ENCODE assay signal across 11 cellular contexts in the genomic region with DNA sequence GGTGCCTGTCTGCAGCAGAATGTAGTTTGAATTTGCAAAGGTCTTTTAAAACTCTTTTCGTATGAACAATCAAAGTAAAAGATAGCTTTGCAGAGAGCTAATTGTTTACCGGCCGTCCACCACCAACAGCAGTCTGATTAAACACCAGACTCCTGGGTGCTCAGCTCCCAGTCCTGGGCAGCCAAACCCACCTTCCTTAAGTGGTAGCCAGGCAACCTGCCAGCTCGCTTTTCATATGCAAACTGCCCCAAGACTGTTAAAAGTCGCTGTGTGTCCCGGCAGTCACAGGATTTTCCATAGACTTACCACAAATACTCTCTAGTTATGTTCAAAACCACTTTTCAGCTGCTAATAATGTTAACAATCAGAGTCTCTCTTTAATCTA. TPM values are rescaled to one million over a fixed set of nuclear protein-coding genes. Genes with fewer than 3 reads are reported as not detected.
DNase-seq lines count a peak whose midpoint lies in the region; ATAC-seq and TF ChIP-seq lines count a peak whose summit lies in the region.
"Had no signal": no experiment of that assay in that cellular context is flagged by ENCODE, and none has a peak within 500 bp of the region (broad histone marks: within the 10 kb centered on the region; RNA-seq: fewer than 3 reads in every experiment).

No MANE protein-coding gene starts in this region.

- H3K9ac ChIP-seq in PC-3 (ENCODE audit: low read length), result no peak overlapping the region

- no peak overlapping the region for H3K4me2 ChIP-seq in PC-3 (ENCODE audit: low read length)
- H3K4me2 ChIP-seq: A549 had no signal

- intact Hi-C loops in right lobe of liver (cut with DNase I) (no loop called here), PC-3 (cut with micrococcal nuclease) (no loop called here)

- H3K4me1 ChIP-seq in right lobe of liver (no peaks in the 10 kb centered on the region), thoracic aorta (ENCODE audit: control insufficient read depth in 1 of 2, low read depth in 2 of 2) (peaks cover 4 to 36% of the 10 kb centered on the region in 2 donors), PC-3 (ENCODE audit: insufficient read depth, low read length) (peaks cover 3% of the 10 kb centered on the region; the same call in 1 of the 2 replicates)
- H3K4me1 ChIP-seq: A549 had no signal

- H3K27me3 ChIP-seq in brain microvascular endothelial cell (replicated peaks) (no peaks in the 10 kb centered on the region), right lobe of liver (no peaks in the 10 kb centered on the region), thoracic aorta (replicated peaks; ENCODE audit: insufficient read depth) (no peaks in the 10 kb centered on the region), PC-3 (ENCODE audit: low read length) (peaks cover 21% of the 10 kb centered on the region; the same call in 1 of the 2 replicates)

- POLR2A ChIA-PET in PC-3 (lab: Charles Lee; ENCODE audit: unreplicated experiment), result no interaction called here

- H2AFZ ChIP-seq in PC-3 (ENCODE audit: low read length), result no peak overlapping the region

- DNase-seq in NCI-H1417 (lab: John Stamatoyannopoulos, UW), result peak; percentile 2 to 69 (median 43)
- DNase-seq in NCI-H1417 treated with DMSO at 0.1 percent for 48 hours (lab: John Stamatoyannopoulos, UW), result no peak
- no peak for DNase-seq in brain microvascular endothelial cell
- peak in 1 of 3 donors; percentile 23 for DNase-seq in right lobe of liver
- DNase-seq in thoracic aorta (ENCODE audit: low spot score), result no peak
- DNase-seq in PC-3, result no peak
- no peak for DNase-seq in GF-D8 (lab: John Stamatoyannopoulos, UW)
- DNase-seq in stimulated activated CD4-positive, alpha-beta T cell treated with anti-CD3 and anti-CD28 coated beads, Interleukin-2, amount 100 ng/mL, for 48 hours, result no peak
- DNase-seq: activated CD4-positive, alpha-beta T cell treated with anti-CD3 and anti-CD28 coated beads for 36 hours; stimulated activated CD4-positive, alpha-beta T cell treated with anti-CD3 and anti-CD28 coated beads, Interleukin-1b, Interleukin-23, amount 100 ng/mL, for 48 hours had no signal

- CTCF ChIA-PET in PC-3 (lab: Charles Lee), result no interaction called here

- no TSS peak for BruUV-seq in PC-3 (replicated peaks; lab: Mats Ljungman, UMichigan)

- H3K27ac ChIP-seq in brain microvascular endothelial cell, result peak overlapping the region; percentile 5
- H3K27ac ChIP-seq in right lobe of liver, result peak overlapping the region in 1 of 3 donors; percentile 43
- H3K27ac ChIP-seq in thoracic aorta, result peak overlapping the region; percentile 74 to 80
- H3K27ac ChIP-seq in PC-3 (ENCODE audit: low read length), result no peak overlapping the region
- H3K27ac ChIP-seq: A549 had no signal

- H3K9me3 ChIP-seq in right lobe of liver, result no peaks in the 10 kb centered on the region
- no peaks in the 10 kb centered on the region for H3K9me3 ChIP-seq in thoracic aorta
- no peaks in the 10 kb centered on the region for H3K9me3 ChIP-seq in PC-3 (ENCODE audit: low read length)
- H3K9me3 ChIP-seq: A549 had no signal

- H3K36me3 ChIP-seq in brain microvascular endothelial cell (replicated peaks) (peaks cover 29% of the 10 kb centered on the region), right lobe of liver (no peaks in the 10 kb centered on the region), thoracic aorta (peaks cover 13% of the 10 kb centered on the region), PC-3 (ENCODE audit: low read depth, low read length) (no peaks in the 10 kb centered on the region)

- no peaks in the 10 kb centered on the region for H3F3A ChIP-seq in PC-3 (ENCODE audit: low read length, unreplicated experiment)

- H3K79me2 ChIP-seq in PC-3 (ENCODE audit: low read length), result no peaks in the 10 kb centered on the region

- no peaks in the 10 kb centered on the region for H3K9me2 ChIP-seq in PC-3 (replicated peaks; ENCODE audit: low read length)

- no peak for TF ChIP-seq POLR2A in right lobe of liver (IDR thresholded peaks at IDR 0.05)

- H3K4me3 ChIP-seq in brain microvascular endothelial cell (ENCODE audit: low read depth, low read length), result peak overlapping the region; percentile 87
- H3K4me3 ChIP-seq in right lobe of liver, result peak overlapping the region in 2 of 3 donors; percentile 9 to 16
- H3K4me3 ChIP-seq in thoracic aorta, result peak overlapping the region; percentile 70
- H3K4me3 ChIP-seq in PC-3 (ENCODE audit: low read length), result no peak overlapping the region
- H3K4me3 ChIP-seq: A549 had no signal

- TF ChIP-seq CTCF in brain microvascular endothelial cell (IDR thresholded peaks at IDR 0.05; ENCODE audit: low read depth, low read length, missing control alignments), result no peak
- no peak for TF ChIP-seq CTCF in right lobe of liver (IDR thresholded peaks at IDR 0.05)
- TF ChIP-seq CTCF in thoracic aorta (IDR thresholded peaks at IDR 0.05), result no peak
- no peak for TF ChIP-seq CTCF in PC-3 (conservative IDR thresholded peaks at IDR 0.05; ENCODE audit: low read depth, low read length)

- in situ Hi-C loops in brain microvascular endothelial cell (cut with HindIII; ENCODE audit: low pct_ligation_motif_present, low sequenced_read_pairs), result no loop called here

- 1% methylated on average over 6 of the region's 6 CpGs for WGBS in right lobe of liver (ENCODE audit: insufficient coverage, low coverage, low lambda C conversion rate, missing lambda C conversion rate)

- ATAC-seq in right lobe of liver, result no peak
- ATAC-seq in thoracic aorta (ENCODE audit: insufficient number of reproducible peaks, low FRiP score, low read depth), result no peak
- no peak for ATAC-seq in PC-3
- ATAC-seq: A549; activated CD4-positive, alpha-beta T cell treated with anti-CD3 and anti-CD28 coated beads for 36 hours had no signal

- H4K20me1 ChIP-seq in PC-3 (ENCODE audit: low read length), result no peaks in the 10 kb centered on the region

RNA-seq across cellular contexts. Expression of a gene that starts 0.8 kb away (rescaled TPM):
- total RNA-seq in right lobe of liver (10 to 100 TPM in 1 of 6 experiments, 1 to 10 TPM in 5; 2.7 to 28.7 (median 7.8) TPM), thoracic aorta (100 to 1,000 TPM; 673 to 817 TPM), PC-3 (2014; rRNA removed) (0.52 TPM in 1 of 2 replicates, not detected in the other)
- total RNA-seq: activated CD4-positive, alpha-beta T cell treated with anti-CD3 and anti-CD28 coated beads for 36 hours had no signal

Comparison
In these comparisons a context has a peak if more than half of its experiments do, and no peak if none do; other contexts are left out.
1. DNase-seq: peak in NCI-H1417 (3 of 3); none in NCI-H1417 treated with DMSO at 0.1 percent for 48 hours (single experiment), brain microvascular endothelial cell (single experiment), thoracic aorta (single experiment), PC-3 (single experiment), GF-D8 (single experiment) and stimulated activated CD4-positive, alpha-beta T cell treated with anti-CD3 and anti-CD28 coated beads, Interleukin-2, amount 100 ng/mL, for 48 hours (0 of 2).
2. RNA of a gene that starts 0.8 kb away (total RNA-seq): 673 to 817 TPM in thoracic aorta; 2.7 to 28.7 TPM in right lobe of liver and 0.52 TPM in PC-3; every median in the first group is over 10 times any median in the second.